In the genomic region with DNA sequence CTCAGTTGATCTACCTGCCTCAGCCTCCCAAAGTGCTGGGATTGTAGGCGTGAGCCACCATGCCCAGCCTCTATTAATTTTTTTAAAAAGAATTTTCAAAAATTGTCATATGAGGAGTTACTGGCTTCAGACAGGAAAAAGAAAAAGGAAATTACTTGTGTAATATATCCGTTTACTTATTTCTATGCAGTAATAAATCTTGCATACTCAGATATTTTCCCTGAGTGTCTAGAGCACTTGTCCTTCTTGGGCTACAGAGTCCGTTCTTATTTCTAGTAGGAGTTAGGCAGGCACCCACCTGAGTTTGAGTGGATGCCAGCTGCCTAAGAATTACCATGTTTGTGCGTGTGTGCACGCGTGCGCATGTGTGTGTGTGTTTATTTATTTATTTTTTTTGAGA, we compare ENCODE assay signal across 24 cellular contexts.
"Had no signal": no experiment of that assay in that cellular context is flagged by ENCODE, and none has a peak within 500 bp of the region (broad histone marks: within the 10 kb centered on the region; RNA-seq: fewer than 3 reads in every experiment).

No MANE protein-coding gene starts in this region.

- H3K36me3 ChIP-seq: neural progenitor cell, pancreas had no signal

- DNase-seq: cortex of kidney; effector memory CD4-positive, alpha-beta T cell; gastrocnemius medialis; heart right ventricle; left lung; mesenchymal stem cell; midbrain; nucleus accumbens; pancreas; spleen; stimulated activated CD4-positive, alpha-beta T cell treated with anti-CD3 and anti-CD28 coated beads, Interleukin-15, amount 100 ng/mL, for 24 hours; stimulated activated CD4-positive, alpha-beta T cell treated with anti-CD3 and anti-CD28 coated beads, Interleukin-1b, Interleukin-23, amount 100 ng/mL, for 48 hours; stimulated activated CD4-positive, alpha-beta T cell treated with anti-CD3 and anti-CD28 coated beads, Interleukin-4, amount 100 ng/mL, for 4 hours; stimulated activated naive B cell treated with anti-CD40 and anti-IgM and Interleukin-4, amounts not matched to agents 10 μg/mL and 1 μg/mL and 100 μg/mL, for 72 hours; stimulated activated naive CD8-positive, alpha-beta T cell treated with anti-CD3 and anti-CD28 coated beads, Interleukin-15, amount 100 ng/mL, for 72 hours; testis had no signal

- ATAC-seq: esophagus mucosa; gastrocnemius medialis; left lung; natural killer cell treated with Interleukin-12 subunit alpha and Interleukin-12 subunit beta and Interleukin-15 and Interleukin-18, amount 100 ng/mL, for 72 hours; pancreas; sciatic nerve; stimulated activated naive B cell treated with anti-CD40 and anti-IgM and Interleukin-4, amounts not matched to agents 10 μg/mL and 1 μg/mL and 100 μg/mL, for 72 hours; stimulated activated naive CD8-positive, alpha-beta T cell treated with anti-CD3 and anti-CD28 coated beads, Interleukin-15, amount 100 ng/mL, for 72 hours had no signal

- H3K27me3 ChIP-seq: gastrocnemius medialis, heart right ventricle, left lung, neural progenitor cell, pancreas, spleen, testis, tibial nerve had no signal

- H3K4me2 ChIP-seq: neural progenitor cell had no signal

- FAIRE-seq: endometrium, keratinocyte, pancreas had no signal

- H3K4me3 ChIP-seq: gastrocnemius medialis, heart right ventricle, left lung, lung, neural progenitor cell, pancreas, spleen, testis, tibial nerve had no signal

- H3K9me3 ChIP-seq: gastrocnemius medialis, heart right ventricle, left lung, pancreas, spleen, testis, tibial nerve had no signal

- H3K27ac ChIP-seq: gastrocnemius medialis, neural progenitor cell, testis, tibial nerve had no signal

- H3K4me1 ChIP-seq: gastrocnemius medialis, neural progenitor cell, testis had no signal
